Comparison of ENCODE assay signal across 1 cellular context in genomic region chr4:132572210-132572609, GRCh38.
TF ChIP-seq lines count a peak whose summit lies in the region.

No MANE protein-coding gene starts in this region.

TF ChIP-seq in H1, 55 proteins besides CTCF, POLR2A, EP300 and RAD21 (continued from another document):
- TF ChIP-seq CHD7 (IDR thresholded peaks at IDR 0.05; ENCODE audit: insufficient replicate concordance, low read length) = no peak
- TF ChIP-seq BACH1 (IDR thresholded peaks at IDR 0.05; ENCODE audit: low read length) = no peak
- no peak for TF ChIP-seq TEAD4 (IDR thresholded peaks at IDR 0.05; ENCODE audit: low read depth, low read length)
- TF ChIP-seq FOSL1 (IDR thresholded peaks at IDR 0.05; ENCODE audit: insufficient read depth, low read depth, low read length) = no peak
- TF ChIP-seq YY1 (IDR thresholded peaks at IDR 0.05; ENCODE audit: low read depth, low read length) = no peak
- TF ChIP-seq CTBP2 (IDR thresholded peaks at IDR 0.05; ENCODE audit: borderline replicate concordance, insufficient read depth, insufficient read length, low read length) = no peak
- no peak for TF ChIP-seq CHD2 (IDR thresholded peaks at IDR 0.05; ENCODE audit: low read length)
- TF ChIP-seq POLR2AphosphoS5 (IDR thresholded peaks at IDR 0.05; ENCODE audit: low read depth, low read length) = no peak
- no peak for TF ChIP-seq SP2 (IDR thresholded peaks at IDR 0.05; ENCODE audit: low read length)
- TF ChIP-seq PHF8 (conservative IDR thresholded peaks at IDR 0.05; ENCODE audit: low read depth, low read length) = no peak
- no peak for TF ChIP-seq NRF1 (IDR thresholded peaks at IDR 0.05; ENCODE audit: low read depth, low read length)
- no peak for TF ChIP-seq TAF1 (IDR thresholded peaks at IDR 0.05; ENCODE audit: low read depth, low read length)
- TF ChIP-seq, protein P1, sequence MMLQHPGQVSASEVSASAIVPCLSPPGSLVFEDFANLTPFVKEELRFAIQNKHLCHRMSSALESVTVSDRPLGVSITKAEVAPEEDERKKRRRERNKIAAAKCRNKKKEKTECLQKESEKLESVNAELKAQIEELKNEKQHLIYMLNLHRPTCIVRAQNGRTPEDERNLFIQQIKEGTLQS (IDR thresholded peaks at IDR 0.05; ENCODE audit: insufficient read depth, low read depth, low read length) = no peak
- no peak for TF ChIP-seq USF2 (IDR thresholded peaks at IDR 0.05; ENCODE audit: low read length)
TF ChIP-seq in H1: peak in this region for 0.
